In genomic region chr15:101651753-101652097, GRCh38 we compare ENCODE assay signal across 8 cellular contexts. TPM values are rescaled to one million over a fixed set of nuclear protein-coding genes. Genes with fewer than 3 reads are reported as not detected.
DNase-seq lines count a peak whose midpoint lies in the region; ATAC-seq and TF ChIP-seq lines count a peak whose summit lies in the region.

No MANE protein-coding gene starts in this region.

- peak overlapping the region; percentile 93 for H3K4me3 Mint-ChIP-seq in activated CD8-positive, alpha-beta T cell treated with anti-CD3 and anti-CD28 coated beads, Interleukin-2, amount 10 ng/mL, durations not matched to agents 7 days and 5 days

- H3K9me3 ChIP-seq in heart left ventricle: no peaks in the 10 kb centered on the region

- ATAC-seq in GM21447 (IDR thresholded peaks at IDR 0.05; ENCODE audit: unreplicated experiment) (peak; percentile 49), heart left ventricle (peak; percentile 23 to 77 (median 62))
- ATAC-seq in activated CD8-positive, alpha-beta T cell treated with anti-CD3 and anti-CD28 coated beads, Interleukin-2, amount 10 ng/mL, durations not matched to agents 7 days and 5 days: peak; percentile 62

- 0% methylated on average over 14 to 28 of the region's 28 CpGs for WGBS in heart left ventricle, 4 donors

- H3K27me3 ChIP-seq in heart left ventricle: no peaks in the 10 kb centered on the region
- no peaks in the 10 kb centered on the region for H3K27me3 ChIP-seq in rectal smooth muscle tissue (ENCODE audit: control insufficient read depth, insufficient read depth, low read length)

- H3K27me3 Mint-ChIP-seq in activated CD8-positive, alpha-beta T cell treated with anti-CD3 and anti-CD28 coated beads, Interleukin-2, amount 10 ng/mL, durations not matched to agents 7 days and 5 days (ENCODE audit: low read depth): no peaks in the 10 kb centered on the region

- H3K9ac ChIP-seq in rectal smooth muscle tissue (ENCODE audit: low read length): peak overlapping the region; percentile 80

- H3K9me3 Mint-ChIP-seq in activated CD8-positive, alpha-beta T cell treated with anti-CD3 and anti-CD28 coated beads, Interleukin-2, amount 10 ng/mL, durations not matched to agents 7 days and 5 days (ENCODE audit: insufficient read depth): no peaks in the 10 kb centered on the region

- H3K27ac ChIP-seq in heart left ventricle (peak overlapping the region; percentile 91 to 100 (median 97)), rectal smooth muscle tissue (ENCODE audit: low read depth, low read length) (peak overlapping the region; percentile 97)

- H3K36me3 ChIP-seq in heart left ventricle (peaks cover 0 to 55% (median 41%) of the 10 kb centered on the region in 9 donors), rectal smooth muscle tissue (ENCODE audit: control insufficient read depth, insufficient read depth, low read length) (peaks cover 5% of the 10 kb centered on the region)

- H3K27ac Mint-ChIP-seq in activated CD8-positive, alpha-beta T cell treated with anti-CD3 and anti-CD28 coated beads, Interleukin-2, amount 10 ng/mL, durations not matched to agents 7 days and 5 days: peak overlapping the region; percentile 94

- CTCF ChIA-PET in activated CD8-positive, alpha-beta T cell treated with anti-CD3 and anti-CD28 coated beads, Interleukin-2, amount 10 ng/mL, durations not matched to agents 7 days and 5 days (lab: Charles Lee): interaction anchor here (0.9 to 1.1 kb wide), 3 partner anchors 10 to 357 kb away, joined by 4 to 11 read pairs (median 5); partner anchors contain the start of gene SNRPA1

- TF ChIP-seq POLR2A in heart left ventricle (IDR thresholded peaks at IDR 0.05): no peak

- H3K4me1 Mint-ChIP-seq in activated CD8-positive, alpha-beta T cell treated with anti-CD3 and anti-CD28 coated beads, Interleukin-2, amount 10 ng/mL, durations not matched to agents 7 days and 5 days (ENCODE audit: low read depth): peaks cover 41% of the 10 kb centered on the region

- POLR2A ChIA-PET in activated CD8-positive, alpha-beta T cell treated with anti-CD3 and anti-CD28 coated beads, Interleukin-2, amount 10 ng/mL, durations not matched to agents 7 days and 5 days (lab: Charles Lee): interaction anchor here (0.6 to 3.0 kb wide), 5 partner anchors 9 to 358 kb away, joined by 3 to 18 read pairs (median 4); partner anchors contain the start of genes SNRPA1 and TARS3

- H3K4me3 ChIP-seq in heart left ventricle (peak overlapping the region; percentile 72 to 92 (median 87)), rectal smooth muscle tissue (ENCODE audit: low read length) (peak overlapping the region; percentile 94)

- DNase-seq in D341Med (ENCODE audit: low spot score): peak; percentile 42
- peak; percentile 48 for DNase-seq in HuH-7 (ENCODE audit: low spot score)
- DNase-seq in activated CD8-positive, alpha-beta T cell treated with anti-CD3 and anti-CD28 coated beads, Interleukin-2, amount 10 ng/mL, durations not matched to agents 7 days and 5 days: no peak
- DNase-seq in heart left ventricle: peak in 2 of 5 donors; percentile 64
- no peak for DNase-seq in glomerular visceral epithelial cell (ENCODE audit: extremely low spot score)
- DNase-seq in DMS153 treated with DMSO at 0.1 percent for 48 hours (lab: John Stamatoyannopoulos, UW; ENCODE audit: unreplicated experiment): no peak

- H3K4me1 ChIP-seq in heart left ventricle: peaks cover 0 to 43% (median 35%) of the 10 kb centered on the region in 12 donors
- H3K4me1 ChIP-seq in rectal smooth muscle tissue (ENCODE audit: control insufficient read depth, insufficient read depth, low read length): peaks cover 21% of the 10 kb centered on the region

- peaks cover 27% of the 10 kb centered on the region for H3K36me3 Mint-ChIP-seq in activated CD8-positive, alpha-beta T cell treated with anti-CD3 and anti-CD28 coated beads, Interleukin-2, amount 10 ng/mL, durations not matched to agents 7 days and 5 days (ENCODE audit: low read depth)

- TF ChIP-seq CTCF in heart left ventricle (IDR thresholded peaks at IDR 0.05): no peak

- intact Hi-C loops in heart left ventricle (cut with DNase I): loop anchor here in 1 of 10 donors (5.0 kb wide), 1 partner anchor 71 kb away; the partner anchor contains the start of gene TARS3

RNA-seq across cellular contexts. Expression of gene TM2D3, which starts 0.5 kb away (rescaled TPM):
- total RNA-seq in activated CD8-positive, alpha-beta T cell treated with anti-CD3 and anti-CD28 coated beads, Interleukin-2, amount 10 ng/mL, durations not matched to agents 7 days and 5 days: 10 to 100 TPM; 36.8 to 38.8 TPM
- total RNA-seq in heart left ventricle: 10 to 100 TPM; 43.7 to 60.4 (median 49.5) TPM
- polyA plus RNA-seq in heart left ventricle: 10 to 100 TPM; 46.2 to 63.8 TPM

Comparison
In these comparisons a context has a peak if more than half of its experiments do, and no peak if none do; other contexts are left out.
1. DNase-seq: peak in D341Med (single experiment) and HuH-7 (single experiment); none in activated CD8-positive, alpha-beta T cell treated with anti-CD3 and anti-CD28 coated beads, Interleukin-2, amount 10 ng/mL, durations not matched to agents 7 days and 5 days (single experiment), glomerular visceral epithelial cell (single experiment) and DMS153 treated with DMSO at 0.1 percent for 48 hours (single experiment).
2. Peak in every context shown above with its lines, with median percentiles within 50 percentile points of each other: ATAC-seq.